ENCODE assay signal across 10 cellular contexts in genomic region chr2:54752439-54752838, GRCh38.
"Had no signal": no experiment of that assay in that cellular context is flagged by ENCODE, and none has a peak within 500 bp of the region (broad histone marks: within the 10 kb centered on the region; RNA-seq: fewer than 3 reads in every experiment).

No MANE protein-coding gene starts in this region.

- ATAC-seq: GM23338, HCT116 had no signal

- FAIRE-seq: H54 had no signal

- H3K4me3 ChIP-seq: GM23248, GM23338, HAP-1 had no signal

- H3K9me3 ChIP-seq: HAP-1 had no signal

- H2AFZ ChIP-seq: GM23248, GM23338 had no signal

- H3K27ac ChIP-seq: GM23248 had no signal

- H3K4me3 Mint-ChIP-seq: GM23338, H9, HFFc6 had no signal

- H3K9me3 Mint-ChIP-seq: GM23338, H9, HFFc6 had no signal

- DNase-seq: GM23248, GOT3, H7, H9, HCEC 1CT, HFFc6 had no signal

- H3K9ac ChIP-seq: GM23248 had no signal

- H3K4me2 ChIP-seq: GM23338 had no signal

- H3K36me3 ChIP-seq: HAP-1 had no signal

- H3K27ac Mint-ChIP-seq: GM23338, H9, HFFc6 had no signal
